ENCODE assay signal across 14 cellular contexts in genomic region chr9:92176068-92176799, GRCh38.
A peak's percentile ranks its signal among the peaks of the same experiment; 100 is the strongest.
DNase-seq lines count a peak whose midpoint lies in the region; ATAC-seq and TF ChIP-seq lines count a peak whose summit lies in the region.
"Had no signal": no experiment of that assay in that cellular context is flagged by ENCODE, and none has a peak within 500 bp of the region (broad histone marks: within the 10 kb centered on the region; RNA-seq: fewer than 3 reads in every experiment).

No MANE protein-coding gene starts in this region.

- H3K27ac ChIP-seq in AG04450 (ENCODE audit: low read depth, low read length): no peak overlapping the region
- H3K27ac ChIP-seq in H9 (ENCODE audit: insufficient read length, low read depth, low read length): no peak overlapping the region
- H3K27ac ChIP-seq in Peyer's patch: no peak overlapping the region
- H3K27ac ChIP-seq: SK-N-MC had no signal

- H2BK12ac ChIP-seq in H9 (ENCODE audit: insufficient read length, low read depth, low read length): no peak overlapping the region

- H2AK5ac ChIP-seq in H9 (ENCODE audit: insufficient read length, low read length): no peak overlapping the region

- peaks cover 23% of the 10 kb centered on the region for H3K9me3 ChIP-seq in AG04450 (ENCODE audit: control insufficient read depth, insufficient read depth, low read length)
- no peaks in the 10 kb centered on the region for H3K9me3 ChIP-seq in H9 (ENCODE audit: control insufficient read depth, low read depth, low read length)
- H3K9me3 ChIP-seq in Peyer's patch: no peaks in the 10 kb centered on the region

- no peak overlapping the region for H4K91ac ChIP-seq in H9 (ENCODE audit: insufficient read length, low read depth, low read length)

- no peaks in the 10 kb centered on the region for H3K79me2 ChIP-seq in H9 (ENCODE audit: insufficient read depth, low read length)

- H2AFZ ChIP-seq in H9 (ENCODE audit: low read length): no peak overlapping the region

- H3K36me3 ChIP-seq in Peyer's patch: no peaks in the 10 kb centered on the region

- no peak overlapping the region for H2BK20ac ChIP-seq in H9 (ENCODE audit: low read depth, low read length, poor library complexity, severe bottlenecking)

- no peak overlapping the region for H4K5ac ChIP-seq in H9 (ENCODE audit: insufficient read length, low read depth, low read length)

- peak; percentile 43 for TF ChIP-seq CTCF in AG04450 (IDR thresholded peaks at IDR 0.05; ENCODE audit: low read depth, low read length)
- peak; percentile 55 for TF ChIP-seq CTCF in H9 (conservative IDR thresholded peaks at IDR 0.05)
- peak; percentile 40 for TF ChIP-seq CTCF in fibroblast of villous mesenchyme (IDR thresholded peaks at IDR 0.05; ENCODE audit: insufficient read depth, low read depth, low read length)
- TF ChIP-seq CTCF in Peyer's patch (IDR thresholded peaks at IDR 0.05): no peak

- peaks cover 7% of the 10 kb centered on the region in 2 experiments; a peak in 4 of 5 replicates for H3K9me3 Mint-ChIP-seq in H9

- POLR2A ChIA-PET in AG04450 (lab: Yijun Ruan, JAX): no interaction called here

- no peaks in the 10 kb centered on the region for H3K23me2 ChIP-seq in H9 (ENCODE audit: insufficient read length, low read depth, low read length, poor library complexity, severe bottlenecking)

- H3K4me1 Mint-ChIP-seq in H9: peaks cover 0 to 4% of the 10 kb centered on the region in 2 experiments; a peak in 3 of 4 replicates
- H3K4me1 Mint-ChIP-seq: CD8-positive, alpha-beta memory T cell; naive B cell had no signal

- no peaks in the 10 kb centered on the region for H3K79me1 ChIP-seq in H9 (ENCODE audit: insufficient read depth, low read depth, low read length, poor library complexity, severe bottlenecking)

- CTCF ChIA-PET in AG04450 (lab: Charles Lee): interaction anchor here (0.9 to 1.2 kb wide), 2 partner anchors 38 to 46 kb away, joined by 3 read pairs; no protein-coding TSS in a partner anchor

- no peak overlapping the region for H3T11ph ChIP-seq in H9 (ENCODE audit: low read length)

- H3K4me3 Mint-ChIP-seq in H9: no peak overlapping the region
- H3K4me3 Mint-ChIP-seq: CD8-positive, alpha-beta memory T cell; naive B cell had no signal

- no peak overlapping the region for H3K4me3 ChIP-seq in AG04450 (ENCODE audit: low read depth, low read length)
- no peak overlapping the region for H3K4me3 ChIP-seq in fibroblast of villous mesenchyme (ENCODE audit: low read depth, low read length)
- no peak overlapping the region for H3K4me3 ChIP-seq in Peyer's patch
- H3K4me3 ChIP-seq: SK-N-MC had no signal

- H3K4me1 ChIP-seq in H9 (ENCODE audit: insufficient read depth, low read length) (no peaks in the 10 kb centered on the region), Peyer's patch (no peaks in the 10 kb centered on the region)

- H4K8ac ChIP-seq in H9 (replicated peaks; ENCODE audit: insufficient read length, low read depth, low read length): no peak overlapping the region

- no peak overlapping the region for H2BK120ac ChIP-seq in H9 (ENCODE audit: low read depth, low read length, poor library complexity, severe bottlenecking)

- H3K4ac ChIP-seq in H9 (ENCODE audit: low read depth, low read length): no peak overlapping the region

- H3K56ac ChIP-seq in H9 (ENCODE audit: insufficient read length, low read depth, low read length): no peak overlapping the region

- no peaks in the 10 kb centered on the region; a peak in 1 of 7 replicates for H3K36me3 Mint-ChIP-seq in H9 (ENCODE audit: insufficient read depth in 1 of 3, low read depth in 3 of 3)
- H3K36me3 Mint-ChIP-seq: activated naive CD4-positive, alpha-beta T cell treated with anti-CD3 and anti-CD28 coated beads, Interleukin-2, amount 50 U/mL, for 72 hours had no signal

- DNase-seq in AG04450 (ENCODE audit: low read depth, low spot score): no peak
- no peak for DNase-seq in H9
- peak; percentile 38 for DNase-seq in SK-MEL-5 (ENCODE audit: low read depth, low spot score)
- peak; percentile 11 for DNase-seq in fibroblast of villous mesenchyme (ENCODE audit: low read depth)
- no peak for DNase-seq in Peyer's patch
- DNase-seq in NCI-H526 (lab: John Stamatoyannopoulos, UW): no peak
- no peak for DNase-seq in germinal center (ENCODE audit: low spot score)
- DNase-seq: CD8-positive, alpha-beta memory T cell; effector memory CD4-positive, alpha-beta T cell; naive B cell; stimulated activated CD4-positive, alpha-beta T cell treated with anti-CD3 and anti-CD28 coated beads, Interleukin-12 subunit alpha, Interleukin-12 subunit beta, amount 100 ng/mL, for 4 hours had no signal

- H3K14ac ChIP-seq in H9 (ENCODE audit: insufficient read depth, low read length): no peak overlapping the region

- no peak for ATAC-seq in HG02852 (IDR thresholded peaks at IDR 0.05; ENCODE audit: unreplicated experiment)
- ATAC-seq: activated naive CD4-positive, alpha-beta T cell treated with anti-CD3 and anti-CD28 coated beads, Interleukin-2, amount 50 U/mL, for 72 hours had no signal

- peaks cover 20% of the 10 kb centered on the region for H3K27me3 Mint-ChIP-seq in H9 (ENCODE audit: low read depth)

- H3K9ac ChIP-seq in H9 (ENCODE audit: extremely low read depth, insufficient read length, low read length): no peak overlapping the region

- H3K4me2 ChIP-seq in H9 (ENCODE audit: insufficient read depth, insufficient read length, low read length): no peak overlapping the region

- H3K27me3 ChIP-seq in AG04450 (ENCODE audit: control insufficient read depth, insufficient read depth, low read length) (peaks cover 3% of the 10 kb centered on the region), H9 (ENCODE audit: insufficient read depth, low read length) (no peaks in the 10 kb centered on the region), Peyer's patch (no peaks in the 10 kb centered on the region)

- no peak for TF ChIP-seq POLR2A in Peyer's patch (IDR thresholded peaks at IDR 0.05)

- no peak overlapping the region for H3K23ac ChIP-seq in H9 (ENCODE audit: insufficient read length, low read depth, low read length)

- H3K18ac ChIP-seq in H9 (ENCODE audit: insufficient read length, low read depth, low read length): no peak overlapping the region

- WGBS in H9 (ENCODE audit: extremely low coverage, insufficient read length, low lambda C conversion rate): no CpG with 5 or more reads among the region's 9 CpGs

- no peaks in the 10 kb centered on the region for H4K20me1 ChIP-seq in H9 (ENCODE audit: control insufficient read depth, insufficient read depth, insufficient read length)

- H3K27ac Mint-ChIP-seq in H9: no peak overlapping the region
- H3K27ac Mint-ChIP-seq: CD8-positive, alpha-beta memory T cell had no signal

- H2BK15ac ChIP-seq in H9 (ENCODE audit: low read depth, low read length): no peak overlapping the region

- in situ Hi-C loops in SK-MEL-5 (cut with HindIII; ENCODE audit: low pct_unique_long_range_greater_than_20kb, low sequenced_read_pairs): no loop called here

- H2BK5ac ChIP-seq in H9 (ENCODE audit: insufficient read length, low read length): no peak overlapping the region

Comparison
In these comparisons a context has a peak if more than half of its experiments do, and no peak if none do; other contexts are left out.
1. DNase-seq: peak in SK-MEL-5 (single experiment) and fibroblast of villous mesenchyme (single experiment); none in AG04450 (single experiment), H9 (single experiment), Peyer's patch (0 of 3), NCI-H526 (0 of 2) and germinal center (single experiment).
2. CTCF ChIP-seq: peak in AG04450 (single experiment), H9 (single experiment) and fibroblast of villous mesenchyme (single experiment); none in Peyer's patch (0 of 6).